In genomic region chr1:113012149-113012548, GRCh38 we compare ENCODE assay signal across 15 cellular contexts. TPM values are rescaled to one million over a fixed set of nuclear protein-coding genes. Genes with fewer than 3 reads are reported as not detected.
A peak's percentile ranks its signal among the peaks of the same experiment; 100 is the strongest.
DNase-seq lines count a peak whose midpoint lies in the region; ATAC-seq and FAIRE-seq lines count a peak whose summit lies in the region.
"Had no signal": no experiment of that assay in that cellular context is flagged by ENCODE, and none has a peak within 500 bp of the region (broad histone marks: within the 10 kb centered on the region; RNA-seq: fewer than 3 reads in every experiment).

No MANE protein-coding gene starts in this region.

- CTCF ChIA-PET in activated naive CD4-positive, alpha-beta T cell treated with anti-CD3 and anti-CD28 coated beads for 36 hours (lab: Charles Lee): no interaction called here

- intact Hi-C loops in activated naive CD4-positive, alpha-beta T cell treated with anti-CD3 and anti-CD28 coated beads for 36 hours (cut with micrococcal nuclease): no loop called here

- no peak overlapping the region for H3K4me3 ChIP-seq in CD4-positive, CD25-positive, alpha-beta regulatory T cell (ENCODE audit: low read depth, low read length)

- H3K27ac Mint-ChIP-seq in CD4-positive, CD25-positive, alpha-beta regulatory T cell: peak overlapping the region; percentile 26 to 69 (median 65)
- H3K27ac Mint-ChIP-seq in activated naive CD4-positive, alpha-beta T cell treated with anti-CD3 and anti-CD28 coated beads for 36 hours: no peak overlapping the region

- no peak for DNase-seq in CD4-positive, CD25-positive, alpha-beta regulatory T cell
- DNase-seq in M059J (ENCODE audit: low read depth) (peak; percentile 46), renal cortical epithelial cell (ENCODE audit: low read depth) (peak; percentile 33), urothelium cell line (ENCODE audit: low spot score) (no peak)
- no peak for DNase-seq in activated naive CD4-positive, alpha-beta T cell treated with anti-CD3 and anti-CD28 coated beads for 36 hours
- DNase-seq in stimulated activated CD4-positive, alpha-beta T cell treated with anti-CD3 and anti-CD28 coated beads, Interleukin-2, amount 100 ng/mL, for 24 hours: no peak
- DNase-seq: BE2C; CD8-positive, alpha-beta memory T cell; GF-D8; HCEC 1CT; IMR-90 had no signal

- H3K4me3 Mint-ChIP-seq in CD4-positive, CD25-positive, alpha-beta regulatory T cell: no peak overlapping the region
- H3K4me3 Mint-ChIP-seq in activated naive CD4-positive, alpha-beta T cell treated with anti-CD3 and anti-CD28 coated beads for 36 hours: no peak overlapping the region
- H3K4me3 Mint-ChIP-seq: CD8-positive, alpha-beta memory T cell had no signal

- no peaks in the 10 kb centered on the region for H3K9me3 ChIP-seq in CD4-positive, CD25-positive, alpha-beta regulatory T cell (ENCODE audit: control insufficient read depth in 2 of 2, low read length in 2 of 2)
- H3K9me3 ChIP-seq: BE2C had no signal

- no peaks in the 10 kb centered on the region for H3K27me3 Mint-ChIP-seq in CD4-positive, CD25-positive, alpha-beta regulatory T cell
- no peaks in the 10 kb centered on the region for H3K27me3 Mint-ChIP-seq in activated naive CD4-positive, alpha-beta T cell treated with anti-CD3 and anti-CD28 coated beads for 36 hours (ENCODE audit: low read depth)
- H3K27me3 Mint-ChIP-seq: CD8-positive, alpha-beta memory T cell had no signal

- FAIRE-seq in islet of Langerhans (lab: Jason Lieb, UNC): peak; percentile 94
- no peak for FAIRE-seq in urothelium cell line (lab: Jason Lieb, UNC)
- FAIRE-seq: A204.1 had no signal

- no peak overlapping the region for H3K27ac ChIP-seq in CD4-positive, CD25-positive, alpha-beta regulatory T cell (ENCODE audit: insufficient read depth, low read length, poor library complexity, severe bottlenecking)
- H3K27ac ChIP-seq: C4-2B had no signal

- H3K36me3 Mint-ChIP-seq in CD4-positive, CD25-positive, alpha-beta regulatory T cell: peaks cover 19% of the 10 kb centered on the region
- peaks cover 3% of the 10 kb centered on the region for H3K36me3 Mint-ChIP-seq in activated naive CD4-positive, alpha-beta T cell treated with anti-CD3 and anti-CD28 coated beads for 36 hours (ENCODE audit: low read depth)

- peaks cover 6% of the 10 kb centered on the region for H3K36me3 ChIP-seq in CD4-positive, CD25-positive, alpha-beta regulatory T cell (ENCODE audit: control insufficient read depth, insufficient read depth, low read length)

- no peaks in the 10 kb centered on the region for H3K27me3 ChIP-seq in CD4-positive, CD25-positive, alpha-beta regulatory T cell (ENCODE audit: control insufficient read depth, insufficient read depth, low read length)
- H3K27me3 ChIP-seq: BE2C had no signal

- no peak for ATAC-seq in CD4-positive, CD25-positive, alpha-beta regulatory T cell (ENCODE audit: low read depth in 2 of 2)
- no peak for ATAC-seq in HG03280 (IDR thresholded peaks at IDR 0.05; ENCODE audit: unreplicated experiment)

- peaks cover 4 to 13% (median 11%) of the 10 kb centered on the region in 4 donors for H3K4me1 Mint-ChIP-seq in CD4-positive, CD25-positive, alpha-beta regulatory T cell
- no peaks in the 10 kb centered on the region for H3K4me1 Mint-ChIP-seq in activated naive CD4-positive, alpha-beta T cell treated with anti-CD3 and anti-CD28 coated beads for 36 hours (ENCODE audit: low read depth)

- H3K9me3 Mint-ChIP-seq in CD4-positive, CD25-positive, alpha-beta regulatory T cell: no peaks in the 10 kb centered on the region
- H3K9me3 Mint-ChIP-seq in activated naive CD4-positive, alpha-beta T cell treated with anti-CD3 and anti-CD28 coated beads for 36 hours: no peaks in the 10 kb centered on the region
- H3K9me3 Mint-ChIP-seq: CD8-positive, alpha-beta memory T cell had no signal

- no peaks in the 10 kb centered on the region for H3K4me1 ChIP-seq in CD4-positive, CD25-positive, alpha-beta regulatory T cell (ENCODE audit: control insufficient read depth, insufficient read depth, low read length, poor library complexity, severe bottlenecking)
- H3K4me1 ChIP-seq: BE2C had no signal

RNA-seq across cellular contexts. Expression of gene SLC16A1, which starts 56.2 kb away (rescaled TPM):
- total RNA-seq in CD4-positive, CD25-positive, alpha-beta regulatory T cell: 62.7 TPM
- 10 to 100 TPM; 21.1 to 33.5 (median 28.0) TPM for polyA plus RNA-seq in CD4-positive, CD25-positive, alpha-beta regulatory T cell
- 81.5 and 116 TPM in 2 replicates for total RNA-seq in M059J (2014; rRNA removed; shearing (Covaris generic))
- 128 and 149 TPM in 2 replicates for total RNA-seq in renal cortical epithelial cell
- total RNA-seq in activated naive CD4-positive, alpha-beta T cell treated with anti-CD3 and anti-CD28 coated beads for 36 hours: 10 to 100 TPM; 56.3 to 57.5 TPM

Comparison
In these comparisons a context has a peak if more than half of its experiments do, and no peak if none do; other contexts are left out.
1. DNase-seq: peak in M059J (single experiment) and renal cortical epithelial cell (single experiment); none in CD4-positive, CD25-positive, alpha-beta regulatory T cell (0 of 3), activated naive CD4-positive, alpha-beta T cell treated with anti-CD3 and anti-CD28 coated beads for 36 hours (single experiment), urothelium cell line (single experiment) and stimulated activated CD4-positive, alpha-beta T cell treated with anti-CD3 and anti-CD28 coated beads, Interleukin-2, amount 100 ng/mL, for 24 hours (0 of 2).